27 cellular contexts compared by ENCODE assay signal in the genomic region with DNA sequence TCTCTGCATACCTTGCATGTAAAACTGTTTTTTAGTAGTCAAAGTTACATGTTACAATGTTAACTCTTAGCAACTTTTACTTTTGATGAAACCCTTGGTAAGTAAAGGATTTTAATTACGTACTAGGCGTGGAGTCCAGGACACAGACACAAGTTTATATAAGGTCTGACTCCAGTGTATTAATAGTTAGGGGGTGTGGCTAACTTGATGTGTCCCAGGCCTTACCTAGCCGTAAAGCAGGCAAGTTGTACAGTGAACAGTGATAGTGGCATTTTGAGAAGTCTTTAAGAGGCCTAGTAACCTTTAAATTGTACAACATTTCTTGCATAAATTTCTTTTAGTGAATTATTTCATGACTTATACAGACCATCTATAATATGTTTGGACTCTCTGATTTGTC.
"Had no signal": no experiment of that assay in that cellular context is flagged by ENCODE, and none has a peak within 500 bp of the region (broad histone marks: within the 10 kb centered on the region; RNA-seq: fewer than 3 reads in every experiment).

No MANE protein-coding gene starts in this region.

- H3K27ac ChIP-seq: pancreas, prostate gland, right lobe of liver, skin epidermis, stomach, testis, thyroid gland, transverse colon, upper lobe of left lung, vagina had no signal

- DNase-seq: hypothalamus; immature natural killer cell; mesendoderm; midbrain; mucosa of descending colon; naive thymus-derived CD4-positive, alpha-beta T cell; pancreas; posterior cingulate gyrus; retina; right lobe of liver; stimulated activated CD4-positive, alpha-beta T cell treated with anti-CD3 and anti-CD28 coated beads, Interleukin-12 subunit alpha, Interleukin-12 subunit beta, amount 100 ng/mL, for 4 hours; stimulated activated CD4-positive, alpha-beta T cell treated with anti-CD3 and anti-CD28 coated beads, Interleukin-15, amount 100 ng/mL, for 24 hours; stimulated activated CD4-positive, alpha-beta T cell treated with anti-CD3 and anti-CD28 coated beads, Interleukin-2, amount 100 ng/mL, for 24 hours; stimulated activated CD4-positive, alpha-beta T cell treated with anti-CD3 and anti-CD28 coated beads, Interleukin-4, amount 100 ng/mL, for 1 hour; stimulated activated naive B cell treated with anti-CD40 and anti-IgM and Interleukin-4, amounts not matched to agents 10 μg/mL and 1 μg/mL and 100 μg/mL, for 72 hours; stimulated activated naive CD8-positive, alpha-beta T cell treated with anti-CD3 and anti-CD28 coated beads, Interleukin-15, Interleukin-2, amounts not matched to agents 100 U/mL and 50 U/mL, for 24 hours; stomach; testis; thyroid gland; transverse colon; upper lobe of left lung had no signal

- H3K9me3 ChIP-seq: mucosa of descending colon, pancreas, prostate gland, right lobe of liver, stomach, testis, thyroid gland, transverse colon, upper lobe of left lung, vagina had no signal

- H3K4me1 ChIP-seq: prostate gland, right lobe of liver had no signal

- H3K9me3 Mint-ChIP-seq: naive thymus-derived CD4-positive, alpha-beta T cell; natural killer cell treated with Interleukin-12 subunit alpha and Interleukin-12 subunit beta and Interleukin-15 and Interleukin-18, amount 100 ng/mL, for 72 hours; stimulated activated naive B cell treated with anti-CD40 and anti-IgM and Interleukin-4, amounts not matched to agents 10 μg/mL and 1 μg/mL and 100 μg/mL, for 72 hours had no signal

- H3K36me3 ChIP-seq: pancreas, prostate gland, right lobe of liver, stomach, thyroid gland, transverse colon, upper lobe of left lung, vagina had no signal

- H3K4me3 Mint-ChIP-seq: immature natural killer cell; naive thymus-derived CD4-positive, alpha-beta T cell; natural killer cell treated with Interleukin-12 subunit alpha and Interleukin-12 subunit beta and Interleukin-15 and Interleukin-18, amount 100 ng/mL, for 72 hours; stimulated activated naive B cell treated with anti-CD40 and anti-IgM and Interleukin-4, amounts not matched to agents 10 μg/mL and 1 μg/mL and 100 μg/mL, for 72 hours had no signal

- H3K27me3 Mint-ChIP-seq: naive thymus-derived CD4-positive, alpha-beta T cell; natural killer cell treated with Interleukin-12 subunit alpha and Interleukin-12 subunit beta and Interleukin-15 and Interleukin-18, amount 100 ng/mL, for 72 hours; stimulated activated naive B cell treated with anti-CD40 and anti-IgM and Interleukin-4, amounts not matched to agents 10 μg/mL and 1 μg/mL and 100 μg/mL, for 72 hours had no signal

- H3K27ac Mint-ChIP-seq: immature natural killer cell; naive thymus-derived CD4-positive, alpha-beta T cell; natural killer cell treated with Interleukin-12 subunit alpha and Interleukin-12 subunit beta and Interleukin-15 and Interleukin-18, amount 100 ng/mL, for 72 hours; stimulated activated naive B cell treated with anti-CD40 and anti-IgM and Interleukin-4, amounts not matched to agents 10 μg/mL and 1 μg/mL and 100 μg/mL, for 72 hours had no signal

- H3K4me3 ChIP-seq: lung, mucosa of descending colon, pancreas, prostate gland, right lobe of liver, skin epidermis, stomach, testis, thyroid gland, transverse colon, upper lobe of left lung, vagina had no signal

- H3K27me3 ChIP-seq: pancreas, right lobe of liver, stomach, testis, thyroid gland, transverse colon, upper lobe of left lung, vagina had no signal

- ATAC-seq: left lobe of liver; mucosa of descending colon; naive thymus-derived CD4-positive, alpha-beta T cell; natural killer cell treated with Interleukin-12 subunit alpha and Interleukin-12 subunit beta and Interleukin-15 and Interleukin-18, amount 100 ng/mL, for 72 hours; pancreas; right lobe of liver; stimulated activated naive B cell treated with anti-CD40 and anti-IgM and Interleukin-4, amounts not matched to agents 10 μg/mL and 1 μg/mL and 100 μg/mL, for 72 hours; stimulated activated naive CD8-positive, alpha-beta T cell treated with anti-CD3 and anti-CD28 coated beads, Interleukin-15, Interleukin-2, amounts not matched to agents 100 U/mL and 50 U/mL, for 24 hours had no signal
